In the genomic region with DNA sequence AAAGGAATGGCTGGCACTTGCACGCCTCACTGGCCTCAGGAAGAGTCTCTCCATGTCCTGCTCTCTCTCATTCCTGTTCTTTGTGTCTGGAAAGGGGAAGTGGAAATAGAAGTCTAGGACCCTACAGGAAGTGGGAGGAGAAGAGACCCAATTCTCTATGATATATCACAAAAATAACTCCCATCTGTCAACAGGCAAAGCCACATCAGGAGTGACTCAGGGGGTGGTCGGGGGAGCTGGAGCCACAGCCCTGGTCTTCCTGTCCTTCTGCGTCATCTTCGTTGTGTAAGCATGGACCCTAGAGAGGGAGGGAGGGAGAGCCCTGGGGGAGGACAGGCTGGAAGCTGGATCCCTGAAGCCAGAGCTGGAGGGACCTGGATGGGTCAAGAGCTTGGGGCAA, we compare ENCODE assay signal across 1 cellular context.
TF ChIP-seq lines count a peak whose summit lies in the region.

No MANE protein-coding gene starts in this region.

TF ChIP-seq in K562, 482 proteins besides CTCF, POLR2A, EP300 and RAD21 (continues in another document):
- no peak for TF ChIP-seq ZNF146 (CRISPR knock-in tag; IDR thresholded peaks at IDR 0.05; ENCODE audit: unreplicated experiment)
- no peak for TF ChIP-seq CCNT2 (IDR thresholded peaks at IDR 0.05; ENCODE audit: borderline replicate concordance, extremely low read depth, insufficient read length, low read depth, low read length)
- TF ChIP-seq SMARCC2 (IDR thresholded peaks at IDR 0.05; ENCODE audit: low read depth): peak; percentile 74; the same call in 1 of the 2 replicates
- TF ChIP-seq, protein P1, sequence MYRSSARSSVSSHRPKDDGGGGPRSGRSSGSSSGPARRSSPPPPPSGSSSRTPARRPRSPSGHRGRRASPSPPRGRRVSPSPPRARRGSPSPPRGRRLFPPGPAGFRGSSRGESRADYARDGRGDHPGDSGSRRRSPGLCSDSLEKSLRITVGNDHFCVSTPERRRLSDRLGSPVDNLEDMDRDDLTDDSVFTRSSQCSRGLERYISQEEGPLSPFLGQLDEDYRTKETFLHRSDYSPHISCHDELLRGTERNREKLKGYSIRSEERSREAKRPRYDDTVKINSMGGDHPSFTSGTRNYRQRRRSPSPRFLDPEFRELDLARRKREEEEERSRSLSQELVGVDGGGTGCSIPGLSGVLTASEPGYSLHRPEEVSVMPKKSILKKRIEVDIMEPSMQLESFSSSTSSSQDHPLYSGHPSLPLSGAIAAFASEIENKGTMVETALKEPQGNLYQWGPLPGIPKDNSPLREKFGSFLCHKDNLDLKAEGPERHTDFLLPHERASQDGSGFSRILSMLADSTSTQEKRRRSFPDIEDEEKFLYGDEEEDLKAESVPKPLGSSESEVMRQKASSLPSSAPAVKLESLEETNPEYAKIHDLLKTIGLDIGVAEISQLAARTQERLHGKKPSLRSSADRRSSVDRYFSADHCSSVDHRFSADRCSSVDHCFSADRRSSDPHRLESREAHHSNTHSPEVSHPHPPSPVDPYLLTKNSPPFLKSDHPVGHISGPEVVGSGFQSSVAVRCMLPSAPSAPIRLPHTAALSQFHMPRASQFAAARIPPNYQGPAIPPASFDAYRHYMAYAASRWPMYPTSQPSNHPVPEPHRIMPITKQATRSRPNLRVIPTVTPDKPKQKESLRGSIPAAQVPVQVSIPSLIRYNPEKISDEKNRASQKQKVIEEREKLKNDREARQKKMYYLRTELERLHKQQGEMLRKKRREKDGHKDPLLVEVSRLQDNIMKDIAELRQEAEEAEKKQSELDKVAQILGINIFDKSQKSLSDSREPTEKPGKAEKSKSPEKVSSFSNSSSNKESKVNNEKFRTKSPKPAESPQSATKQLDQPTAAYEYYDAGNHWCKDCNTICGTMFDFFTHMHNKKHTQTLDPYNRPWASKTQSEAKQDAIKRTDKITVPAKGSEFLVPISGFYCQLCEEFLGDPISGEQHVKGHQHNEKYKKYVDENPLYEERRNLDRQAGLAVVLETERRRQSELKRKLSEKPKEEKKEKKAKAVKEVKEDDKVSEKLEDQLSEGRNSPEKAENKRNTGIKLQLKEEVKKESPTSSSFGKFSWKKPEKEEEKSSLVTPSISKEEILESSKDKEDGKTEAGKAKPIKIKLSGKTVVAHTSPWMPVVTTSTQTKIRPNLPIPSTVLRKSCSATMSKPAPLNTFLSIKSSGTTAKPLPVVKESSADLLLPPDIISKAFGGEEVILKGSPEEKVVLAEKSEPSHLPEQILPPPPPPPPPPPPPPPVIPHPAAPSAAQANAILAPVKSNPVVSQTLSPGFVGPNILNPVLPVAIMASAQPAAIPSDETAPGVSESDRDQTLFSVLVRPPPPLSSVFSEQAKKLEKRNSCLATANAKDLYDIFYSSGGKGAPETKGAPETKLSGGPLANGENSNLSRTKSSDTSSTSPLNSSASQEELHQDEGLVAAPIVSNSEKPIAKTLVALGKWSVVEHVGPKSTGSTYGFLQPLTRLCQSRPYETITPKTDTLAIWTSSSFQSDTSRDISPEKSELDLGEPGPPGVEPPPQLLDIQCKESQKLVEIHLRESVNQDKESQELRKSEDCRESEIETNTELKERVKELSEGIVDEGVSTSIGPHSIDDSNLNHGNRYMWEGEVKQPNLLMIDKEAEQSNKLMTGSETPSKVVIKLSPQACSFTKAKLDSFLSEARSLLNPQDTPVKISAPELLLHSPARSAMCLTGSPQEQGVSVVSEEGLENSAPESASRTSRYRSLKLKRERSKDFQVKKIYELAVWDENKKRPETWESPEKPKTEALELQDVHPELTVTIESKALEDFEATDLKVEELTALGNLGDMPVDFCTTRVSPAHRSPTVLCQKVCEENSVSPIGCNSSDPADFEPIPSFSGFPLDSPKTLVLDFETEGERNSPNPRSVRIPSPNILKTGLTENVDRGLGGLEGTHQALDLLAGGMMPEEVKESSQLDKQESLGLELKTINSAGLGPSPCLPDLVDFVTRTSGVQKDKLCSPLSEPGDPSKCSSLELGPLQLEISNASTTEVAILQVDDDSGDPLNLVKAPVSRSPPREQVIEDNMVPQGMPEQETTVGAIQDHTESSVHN (IDR thresholded peaks at IDR 0.05; ENCODE audit: borderline replicate concordance in 1 of 2, low read depth in 1 of 2): peak in 1 of 2 experiments; percentile 53; a peak in 1 of 4 replicates
- no peak for TF ChIP-seq SNIP1 (IDR thresholded peaks at IDR 0.05; ENCODE audit: low read depth)
- TF ChIP-seq NFIC (IDR thresholded peaks at IDR 0.05): no peak
- TF ChIP-seq, protein P2, sequence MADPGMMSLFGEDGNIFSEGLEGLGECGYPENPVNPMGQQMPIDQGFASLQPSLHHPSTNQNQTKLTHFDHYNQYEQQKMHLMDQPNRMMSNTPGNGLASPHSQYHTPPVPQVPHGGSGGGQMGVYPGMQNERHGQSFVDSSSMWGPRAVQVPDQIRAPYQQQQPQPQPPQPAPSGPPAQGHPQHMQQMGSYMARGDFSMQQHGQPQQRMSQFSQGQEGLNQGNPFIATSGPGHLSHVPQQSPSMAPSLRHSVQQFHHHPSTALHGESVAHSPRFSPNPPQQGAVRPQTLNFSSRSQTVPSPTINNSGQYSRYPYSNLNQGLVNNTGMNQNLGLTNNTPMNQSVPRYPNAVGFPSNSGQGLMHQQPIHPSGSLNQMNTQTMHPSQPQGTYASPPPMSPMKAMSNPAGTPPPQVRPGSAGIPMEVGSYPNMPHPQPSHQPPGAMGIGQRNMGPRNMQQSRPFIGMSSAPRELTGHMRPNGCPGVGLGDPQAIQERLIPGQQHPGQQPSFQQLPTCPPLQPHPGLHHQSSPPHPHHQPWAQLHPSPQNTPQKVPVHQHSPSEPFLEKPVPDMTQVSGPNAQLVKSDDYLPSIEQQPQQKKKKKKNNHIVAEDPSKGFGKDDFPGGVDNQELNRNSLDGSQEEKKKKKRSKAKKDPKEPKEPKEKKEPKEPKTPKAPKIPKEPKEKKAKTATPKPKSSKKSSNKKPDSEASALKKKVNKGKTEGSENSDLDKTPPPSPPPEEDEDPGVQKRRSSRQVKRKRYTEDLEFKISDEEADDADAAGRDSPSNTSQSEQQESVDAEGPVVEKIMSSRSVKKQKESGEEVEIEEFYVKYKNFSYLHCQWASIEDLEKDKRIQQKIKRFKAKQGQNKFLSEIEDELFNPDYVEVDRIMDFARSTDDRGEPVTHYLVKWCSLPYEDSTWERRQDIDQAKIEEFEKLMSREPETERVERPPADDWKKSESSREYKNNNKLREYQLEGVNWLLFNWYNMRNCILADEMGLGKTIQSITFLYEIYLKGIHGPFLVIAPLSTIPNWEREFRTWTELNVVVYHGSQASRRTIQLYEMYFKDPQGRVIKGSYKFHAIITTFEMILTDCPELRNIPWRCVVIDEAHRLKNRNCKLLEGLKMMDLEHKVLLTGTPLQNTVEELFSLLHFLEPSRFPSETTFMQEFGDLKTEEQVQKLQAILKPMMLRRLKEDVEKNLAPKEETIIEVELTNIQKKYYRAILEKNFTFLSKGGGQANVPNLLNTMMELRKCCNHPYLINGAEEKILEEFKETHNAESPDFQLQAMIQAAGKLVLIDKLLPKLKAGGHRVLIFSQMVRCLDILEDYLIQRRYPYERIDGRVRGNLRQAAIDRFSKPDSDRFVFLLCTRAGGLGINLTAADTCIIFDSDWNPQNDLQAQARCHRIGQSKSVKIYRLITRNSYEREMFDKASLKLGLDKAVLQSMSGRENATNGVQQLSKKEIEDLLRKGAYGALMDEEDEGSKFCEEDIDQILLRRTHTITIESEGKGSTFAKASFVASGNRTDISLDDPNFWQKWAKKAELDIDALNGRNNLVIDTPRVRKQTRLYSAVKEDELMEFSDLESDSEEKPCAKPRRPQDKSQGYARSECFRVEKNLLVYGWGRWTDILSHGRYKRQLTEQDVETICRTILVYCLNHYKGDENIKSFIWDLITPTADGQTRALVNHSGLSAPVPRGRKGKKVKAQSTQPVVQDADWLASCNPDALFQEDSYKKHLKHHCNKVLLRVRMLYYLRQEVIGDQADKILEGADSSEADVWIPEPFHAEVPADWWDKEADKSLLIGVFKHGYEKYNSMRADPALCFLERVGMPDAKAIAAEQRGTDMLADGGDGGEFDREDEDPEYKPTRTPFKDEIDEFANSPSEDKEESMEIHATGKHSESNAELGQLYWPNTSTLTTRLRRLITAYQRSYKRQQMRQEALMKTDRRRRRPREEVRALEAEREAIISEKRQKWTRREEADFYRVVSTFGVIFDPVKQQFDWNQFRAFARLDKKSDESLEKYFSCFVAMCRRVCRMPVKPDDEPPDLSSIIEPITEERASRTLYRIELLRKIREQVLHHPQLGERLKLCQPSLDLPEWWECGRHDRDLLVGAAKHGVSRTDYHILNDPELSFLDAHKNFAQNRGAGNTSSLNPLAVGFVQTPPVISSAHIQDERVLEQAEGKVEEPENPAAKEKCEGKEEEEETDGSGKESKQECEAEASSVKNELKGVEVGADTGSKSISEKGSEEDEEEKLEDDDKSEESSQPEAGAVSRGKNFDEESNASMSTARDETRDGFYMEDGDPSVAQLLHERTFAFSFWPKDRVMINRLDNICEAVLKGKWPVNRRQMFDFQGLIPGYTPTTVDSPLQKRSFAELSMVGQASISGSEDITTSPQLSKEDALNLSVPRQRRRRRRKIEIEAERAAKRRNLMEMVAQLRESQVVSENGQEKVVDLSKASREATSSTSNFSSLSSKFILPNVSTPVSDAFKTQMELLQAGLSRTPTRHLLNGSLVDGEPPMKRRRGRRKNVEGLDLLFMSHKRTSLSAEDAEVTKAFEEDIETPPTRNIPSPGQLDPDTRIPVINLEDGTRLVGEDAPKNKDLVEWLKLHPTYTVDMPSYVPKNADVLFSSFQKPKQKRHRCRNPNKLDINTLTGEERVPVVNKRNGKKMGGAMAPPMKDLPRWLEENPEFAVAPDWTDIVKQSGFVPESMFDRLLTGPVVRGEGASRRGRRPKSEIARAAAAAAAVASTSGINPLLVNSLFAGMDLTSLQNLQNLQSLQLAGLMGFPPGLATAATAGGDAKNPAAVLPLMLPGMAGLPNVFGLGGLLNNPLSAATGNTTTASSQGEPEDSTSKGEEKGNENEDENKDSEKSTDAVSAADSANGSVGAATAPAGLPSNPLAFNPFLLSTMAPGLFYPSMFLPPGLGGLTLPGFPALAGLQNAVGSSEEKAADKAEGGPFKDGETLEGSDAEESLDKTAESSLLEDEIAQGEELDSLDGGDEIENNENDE (IDR thresholded peaks at IDR 0.05; ENCODE audit: low read depth, low read length): no peak
- TF ChIP-seq NCOA4 (IDR thresholded peaks at IDR 0.05; ENCODE audit: partially characterized antibody): no peak
- TF ChIP-seq RHOXF2B (CRISPR knock-in tag; conservative IDR thresholded peaks at IDR 0.05): no peak
- TF ChIP-seq, protein P3, sequence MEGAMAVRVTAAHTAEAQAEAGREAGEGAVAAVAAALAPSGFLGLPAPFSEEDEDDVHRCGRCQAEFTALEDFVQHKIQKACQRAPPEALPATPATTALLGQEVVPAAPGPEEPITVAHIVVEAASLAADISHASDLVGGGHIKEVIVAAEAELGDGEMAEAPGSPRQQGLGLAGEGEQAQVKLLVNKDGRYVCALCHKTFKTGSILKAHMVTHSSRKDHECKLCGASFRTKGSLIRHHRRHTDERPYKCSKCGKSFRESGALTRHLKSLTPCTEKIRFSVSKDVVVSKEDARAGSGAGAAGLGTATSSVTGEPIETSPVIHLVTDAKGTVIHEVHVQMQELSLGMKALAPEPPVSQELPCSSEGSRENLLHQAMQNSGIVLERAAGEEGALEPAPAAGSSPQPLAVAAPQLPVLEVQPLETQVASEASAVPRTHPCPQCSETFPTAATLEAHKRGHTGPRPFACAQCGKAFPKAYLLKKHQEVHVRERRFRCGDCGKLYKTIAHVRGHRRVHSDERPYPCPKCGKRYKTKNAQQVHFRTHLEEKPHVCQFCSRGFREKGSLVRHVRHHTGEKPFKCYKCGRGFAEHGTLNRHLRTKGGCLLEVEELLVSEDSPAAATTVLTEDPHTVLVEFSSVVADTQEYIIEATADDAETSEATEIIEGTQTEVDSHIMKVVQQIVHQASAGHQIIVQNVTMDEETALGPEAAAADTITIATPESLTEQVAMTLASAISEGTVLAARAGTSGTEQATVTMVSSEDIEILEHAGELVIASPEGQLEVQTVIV (CRISPR knock-in tag; IDR thresholded peaks at IDR 0.05; ENCODE audit: borderline replicate concordance): no peak
- no peak for TF ChIP-seq BMI1 (IDR thresholded peaks at IDR 0.05; ENCODE audit: low read length)
- no peak for TF ChIP-seq EP400 (IDR thresholded peaks at IDR 0.05)
- TF ChIP-seq JUND (IDR thresholded peaks at IDR 0.05; ENCODE audit: borderline replicate concordance, low read depth, low read length): peak; percentile 89
- TF ChIP-seq JUND (tag; IDR thresholded peaks at IDR 0.05; ENCODE audit: borderline replicate concordance, low read depth, low read length): peak; percentile 66; the same call in 1 of the 3 replicates
- TF ChIP-seq CHD2 (IDR thresholded peaks at IDR 0.05; ENCODE audit: low read depth, low read length): no peak
- no peak for TF ChIP-seq POLR2G (IDR thresholded peaks at IDR 0.05; ENCODE audit: low read depth, low read length)
- TF ChIP-seq, protein P4, sequence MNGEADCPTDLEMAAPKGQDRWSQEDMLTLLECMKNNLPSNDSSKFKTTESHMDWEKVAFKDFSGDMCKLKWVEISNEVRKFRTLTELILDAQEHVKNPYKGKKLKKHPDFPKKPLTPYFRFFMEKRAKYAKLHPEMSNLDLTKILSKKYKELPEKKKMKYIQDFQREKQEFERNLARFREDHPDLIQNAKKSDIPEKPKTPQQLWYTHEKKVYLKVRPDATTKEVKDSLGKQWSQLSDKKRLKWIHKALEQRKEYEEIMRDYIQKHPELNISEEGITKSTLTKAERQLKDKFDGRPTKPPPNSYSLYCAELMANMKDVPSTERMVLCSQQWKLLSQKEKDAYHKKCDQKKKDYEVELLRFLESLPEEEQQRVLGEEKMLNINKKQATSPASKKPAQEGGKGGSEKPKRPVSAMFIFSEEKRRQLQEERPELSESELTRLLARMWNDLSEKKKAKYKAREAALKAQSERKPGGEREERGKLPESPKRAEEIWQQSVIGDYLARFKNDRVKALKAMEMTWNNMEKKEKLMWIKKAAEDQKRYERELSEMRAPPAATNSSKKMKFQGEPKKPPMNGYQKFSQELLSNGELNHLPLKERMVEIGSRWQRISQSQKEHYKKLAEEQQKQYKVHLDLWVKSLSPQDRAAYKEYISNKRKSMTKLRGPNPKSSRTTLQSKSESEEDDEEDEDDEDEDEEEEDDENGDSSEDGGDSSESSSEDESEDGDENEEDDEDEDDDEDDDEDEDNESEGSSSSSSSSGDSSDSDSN (IDR thresholded peaks at IDR 0.05; ENCODE audit: borderline replicate concordance in 1 of 2, low read depth in 2 of 2, low read length in 2 of 2): no peak
- TF ChIP-seq ZNF384 (IDR thresholded peaks at IDR 0.05; ENCODE audit: low read depth, low read length): no peak
- TF ChIP-seq, protein P5, sequence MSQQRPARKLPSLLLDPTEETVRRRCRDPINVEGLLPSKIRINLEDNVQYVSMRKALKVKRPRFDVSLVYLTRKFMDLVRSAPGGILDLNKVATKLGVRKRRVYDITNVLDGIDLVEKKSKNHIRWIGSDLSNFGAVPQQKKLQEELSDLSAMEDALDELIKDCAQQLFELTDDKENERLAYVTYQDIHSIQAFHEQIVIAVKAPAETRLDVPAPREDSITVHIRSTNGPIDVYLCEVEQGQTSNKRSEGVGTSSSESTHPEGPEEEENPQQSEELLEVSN (IDR thresholded peaks at IDR 0.05; ENCODE audit: borderline replicate concordance in 1 of 2, extremely low read depth in 1 of 2, insufficient read depth in 1 of 2, insufficient read length in 1 of 2, low read depth in 1 of 2, low read length in 1 of 2, poor library complexity in 1 of 2, severe bottlenecking in 1 of 2): no peak
- peak; percentile 36; the same call in 1 of the 2 replicates for TF ChIP-seq TEAD4 (IDR thresholded peaks at IDR 0.05; ENCODE audit: low read length)
- TF ChIP-seq TEAD4 (CRISPR knock-in tag; IDR thresholded peaks at IDR 0.05; ENCODE audit: borderline replicate concordance): no peak
- no peak for TF ChIP-seq ZNF780A (CRISPR knock-in tag; IDR thresholded peaks at IDR 0.05)
- no peak for TF ChIP-seq RAD51 (IDR thresholded peaks at IDR 0.05; ENCODE audit: borderline replicate concordance, low read depth)
- no peak for TF ChIP-seq NR4A1 (CRISPR knock-in tag; IDR thresholded peaks at IDR 0.05)
- no peak for TF ChIP-seq NR4A1 (tag; IDR thresholded peaks at IDR 0.05)
